Comparison of ENCODE assay signal across 22 cellular contexts in the genomic region with DNA sequence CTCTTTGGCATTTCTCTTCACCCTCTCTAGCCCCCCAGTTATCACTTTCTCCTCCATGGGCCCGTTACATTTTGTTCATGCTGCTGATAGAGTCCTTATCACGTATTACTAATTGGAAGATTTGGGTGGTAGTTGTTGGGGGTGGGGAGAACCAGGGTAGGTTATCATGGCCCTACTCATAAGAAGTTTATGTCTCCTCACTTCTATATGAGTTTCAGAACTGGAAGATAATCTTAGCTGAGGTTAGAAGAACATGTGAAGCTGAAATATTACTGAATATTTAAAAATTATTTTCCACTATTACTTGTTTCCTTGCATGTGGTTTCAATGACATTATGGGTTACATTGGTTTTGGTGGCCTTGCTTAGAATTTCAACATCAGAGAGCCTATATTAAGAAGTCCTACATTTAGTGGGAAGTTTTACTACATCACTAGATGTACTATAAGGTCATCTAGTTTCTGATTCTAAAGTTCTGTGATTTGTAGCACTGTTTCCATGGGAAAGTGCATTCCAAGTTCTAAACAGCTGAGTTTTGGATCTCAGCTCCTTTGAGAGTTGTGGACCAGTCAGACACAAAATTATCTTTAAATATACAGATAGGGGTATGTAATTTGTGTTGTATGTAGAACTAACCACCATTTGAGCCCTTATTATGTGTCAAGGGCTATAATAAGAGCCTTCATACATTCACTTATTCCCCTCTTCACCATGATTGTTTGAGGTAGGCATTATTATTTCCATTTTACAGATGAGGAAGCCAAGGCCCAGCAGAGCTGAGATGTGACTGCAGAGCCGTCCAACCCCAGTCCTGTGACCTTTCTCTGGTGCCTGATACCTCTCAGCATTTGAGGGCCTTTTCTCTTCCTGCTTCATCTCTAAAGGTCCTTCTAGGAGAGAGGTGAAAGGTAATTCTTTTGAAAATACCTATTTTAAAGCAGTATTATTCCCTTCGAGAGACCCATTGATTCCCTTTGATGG. TPM values are rescaled to one million over a fixed set of nuclear protein-coding genes. Genes with fewer than 3 reads are reported as not detected.
DNase-seq lines count a peak whose midpoint lies in the region; ATAC-seq, FAIRE-seq and TF ChIP-seq lines count a peak whose summit lies in the region.
"Had no signal": no experiment of that assay in that cellular context is flagged by ENCODE, and none has a peak within 500 bp of the region (broad histone marks: within the 10 kb centered on the region; RNA-seq: fewer than 3 reads in every experiment).

No MANE protein-coding gene starts in this region.

- H3K36me3 ChIP-seq in mucosa of stomach (ENCODE audit: control insufficient read depth, insufficient read depth, low read length) (no peaks in the 10 kb centered on the region), upper lobe of right lung (no peaks in the 10 kb centered on the region), PC-3 (ENCODE audit: low read depth, low read length) (no peaks in the 10 kb centered on the region)
- H3K36me3 ChIP-seq: HAP-1 had no signal

- no peak overlapping the region for H2AFZ ChIP-seq in PC-3 (ENCODE audit: low read length)
- H2AFZ ChIP-seq: GM23338 had no signal

- H3K9me3 Mint-ChIP-seq in activated B cell treated with CpG ODN at 0.5 μM for 24 hours: no peaks in the 10 kb centered on the region
- H3K9me3 Mint-ChIP-seq: CD4-positive, CD25-positive, alpha-beta regulatory T cell; GM23338 had no signal

- no peaks in the 10 kb centered on the region for H3K79me2 ChIP-seq in PC-3 (ENCODE audit: low read length)

- FAIRE-seq in GM12892 (lab: Jason Lieb, UNC): no peak
- FAIRE-seq: GM12878, RCC 7860 had no signal

- TF ChIP-seq CTCF in activated B cell treated with CpG ODN at 0.5 μM for 24 hours (IDR thresholded peaks at IDR 0.05): no peak
- TF ChIP-seq CTCF in upper lobe of right lung (IDR thresholded peaks at IDR 0.05): no peak
- TF ChIP-seq CTCF in PC-3 (conservative IDR thresholded peaks at IDR 0.05; ENCODE audit: low read depth, low read length): no peak

- 60% methylated on average over 4 of the region's 4 CpGs for WGBS in right cardiac atrium

- H3K9me2 ChIP-seq in PC-3 (replicated peaks; ENCODE audit: low read length): no peaks in the 10 kb centered on the region

- H3K36me3 Mint-ChIP-seq in activated B cell treated with CpG ODN at 0.5 μM for 24 hours (ENCODE audit: low read depth): peaks cover 34% of the 10 kb centered on the region
- H3K36me3 Mint-ChIP-seq: CD4-positive, CD25-positive, alpha-beta regulatory T cell had no signal

- no peaks in the 10 kb centered on the region for H3F3A ChIP-seq in PC-3 (ENCODE audit: low read length, unreplicated experiment)

- POLR2A ChIA-PET in activated B cell treated with CpG ODN at 0.5 μM for 24 hours (lab: Charles Lee): no interaction called here
- POLR2A ChIA-PET in PC-3 (lab: Charles Lee; ENCODE audit: unreplicated experiment): no interaction called here

- H3K4me1 ChIP-seq in right cardiac atrium (ENCODE audit: control insufficient read depth, insufficient read depth, low read length): peaks cover 21% of the 10 kb centered on the region
- H3K4me1 ChIP-seq in mucosa of stomach (ENCODE audit: control insufficient read depth, insufficient read depth, low read length): peaks cover 53% of the 10 kb centered on the region
- peaks cover 8% of the 10 kb centered on the region for H3K4me1 ChIP-seq in upper lobe of right lung
- peaks cover 16% of the 10 kb centered on the region for H3K4me1 ChIP-seq in PC-3 (ENCODE audit: insufficient read depth, low read length)

- H3K4me1 Mint-ChIP-seq in activated B cell treated with CpG ODN at 0.5 μM for 24 hours: peaks cover 26% of the 10 kb centered on the region
- H3K4me1 Mint-ChIP-seq: CD4-positive, CD25-positive, alpha-beta regulatory T cell had no signal

- CTCF ChIA-PET in activated B cell treated with CpG ODN at 0.5 μM for 24 hours (lab: Charles Lee): no interaction called here
- CTCF ChIA-PET in PC-3 (lab: Charles Lee): no interaction called here

- H3K27me3 ChIP-seq in right cardiac atrium (ENCODE audit: control insufficient read depth, insufficient read depth): no peaks in the 10 kb centered on the region
- no peaks in the 10 kb centered on the region for H3K27me3 ChIP-seq in mucosa of stomach (ENCODE audit: control insufficient read depth, insufficient read depth, low read length)
- H3K27me3 ChIP-seq in upper lobe of right lung: no peaks in the 10 kb centered on the region
- no peaks in the 10 kb centered on the region for H3K27me3 ChIP-seq in PC-3 (ENCODE audit: low read length)

- no TSS peak for BruUV-seq in PC-3 (replicated peaks; lab: Mats Ljungman, UMichigan)

- peak overlapping the region; percentile 56 for H3K27ac Mint-ChIP-seq in activated B cell treated with CpG ODN at 0.5 μM for 24 hours
- H3K27ac Mint-ChIP-seq: CD4-positive, CD25-positive, alpha-beta regulatory T cell; GM23338 had no signal

- H3K9me3 ChIP-seq in right cardiac atrium (ENCODE audit: control insufficient read depth, low read length): no peaks in the 10 kb centered on the region
- no peaks in the 10 kb centered on the region for H3K9me3 ChIP-seq in mucosa of stomach (ENCODE audit: control insufficient read depth, low read length)
- no peaks in the 10 kb centered on the region for H3K9me3 ChIP-seq in upper lobe of right lung
- no peaks in the 10 kb centered on the region for H3K9me3 ChIP-seq in PC-3 (ENCODE audit: low read length)
- H3K9me3 ChIP-seq: HAP-1 had no signal

- peak overlapping the region; percentile 44 for H3K9ac ChIP-seq in mucosa of stomach (ENCODE audit: low read length)
- no peak overlapping the region for H3K9ac ChIP-seq in PC-3 (ENCODE audit: low read length)

- no peak overlapping the region for H3K4me3 Mint-ChIP-seq in activated B cell treated with CpG ODN at 0.5 μM for 24 hours
- H3K4me3 Mint-ChIP-seq: CD4-positive, CD25-positive, alpha-beta regulatory T cell; GM23338 had no signal

- H3K4me2 ChIP-seq in PC-3 (ENCODE audit: low read length): no peak overlapping the region
- H3K4me2 ChIP-seq: GM23338 had no signal

- H4K20me1 ChIP-seq in PC-3 (ENCODE audit: low read length): no peaks in the 10 kb centered on the region

- no peak for DNase-seq in right cardiac atrium
- DNase-seq in left cardiac atrium: no peak
- DNase-seq in activated B cell treated with CpG ODN at 0.5 μM for 24 hours: no peak
- no peak for DNase-seq in upper lobe of right lung
- DNase-seq in PC-3: no peak
- no peak for DNase-seq in GM12892 (ENCODE audit: insufficient read length)
- DNase-seq: CD4-positive, CD25-positive, alpha-beta regulatory T cell; DMS79 treated with DMSO at 0.1 percent for 48 hours; NCI-H1105 treated with DMSO at 0.1 percent for 48 hours; NCI-H1694 treated with DMSO at 0.1 percent for 48 hours; NCI-H2081 treated with DMSO at 0.1 percent for 48 hours; NCI-H2171 treated with DMSO at 0.1 percent for 48 hours; NCI-H446; NCI-H526 had no signal

- H3K4me3 ChIP-seq in right cardiac atrium (ENCODE audit: low read length) (no peak overlapping the region), mucosa of stomach (ENCODE audit: low read length) (no peak overlapping the region), upper lobe of right lung (no peak overlapping the region), PC-3 (ENCODE audit: low read length) (no peak overlapping the region)
- H3K4me3 ChIP-seq: GM12878, GM23338, HAP-1 had no signal

- ATAC-seq in right cardiac atrium: no peak
- ATAC-seq in left cardiac atrium: no peak
- no peak for ATAC-seq in activated B cell treated with CpG ODN at 0.5 μM for 24 hours (ENCODE audit: low read depth)
- ATAC-seq in upper lobe of right lung: no peak
- ATAC-seq in PC-3: no peak
- ATAC-seq: GM12878, GM23338 had no signal

- no peak for TF ChIP-seq POLR2A in GM12892 (IDR thresholded peaks at IDR 0.05; ENCODE audit: low read depth, low read length)

- H3K27ac ChIP-seq in right cardiac atrium (ENCODE audit: low read length): peak overlapping the region; percentile 64
- peak overlapping the region; percentile 52 for H3K27ac ChIP-seq in upper lobe of right lung
- H3K27ac ChIP-seq in PC-3 (ENCODE audit: low read length): no peak overlapping the region

- H3K27me3 Mint-ChIP-seq in activated B cell treated with CpG ODN at 0.5 μM for 24 hours: no peaks in the 10 kb centered on the region

- intact Hi-C loops in right cardiac atrium (cut with DNase I): no loop called here
- intact Hi-C loops in left cardiac atrium (cut with DNase I): loop anchor here in 1 of 2 donors (10.0 kb wide), 1 partner anchor 63 kb away; no protein-coding TSS in a partner anchor
- intact Hi-C loops in activated B cell treated with CpG ODN at 0.5 μM for 24 hours (cut with micrococcal nuclease): no loop called here
- intact Hi-C loops in upper lobe of right lung (cut with DNase I): no loop called here
- intact Hi-C loops in PC-3 (cut with micrococcal nuclease): no loop called here

RNA-seq across cellular contexts. Expression of a gene that starts 37.0 kb away (rescaled TPM):
- total RNA-seq in right cardiac atrium (10 to 100 TPM; 38.1 to 81.5 (median 70.0) TPM), left cardiac atrium (10 to 100 TPM; 47.0 to 50.1 TPM), activated B cell treated with CpG ODN at 0.5 μM for 24 hours (17.1 and 22.0 TPM in 2 replicates), upper lobe of right lung (36.5 TPM), PC-3 (2014; rRNA removed) (0.29 TPM in 1 of 2 replicates, not detected in the other)
- polyA plus RNA-seq in right cardiac atrium: 37.8 TPM
- polyA plus RNA-seq in GM12892 (2012; ENCODE audit: missing spikeins): 12.6 TPM
- total RNA-seq: A673, HT1080 had no signal
- polyA plus RNA-seq: BJ had no signal

Comparison
In these comparisons a context has a peak if more than half of its experiments do, and no peak if none do; other contexts are left out.
1. RNA of a gene that starts 37.0 kb away (total RNA-seq): 38.1 to 81.5 TPM in right cardiac atrium, 47.0 to 50.1 TPM in left cardiac atrium, 36.5 TPM in upper lobe of right lung (single experiment) and 17.1 to 22.0 TPM in activated B cell treated with CpG ODN at 0.5 μM for 24 hours; 0.29 TPM in PC-3; every median in the first group is over 10 times any median in the second.